Comparison of ENCODE assay signal across 12 cellular contexts in the genomic region with DNA sequence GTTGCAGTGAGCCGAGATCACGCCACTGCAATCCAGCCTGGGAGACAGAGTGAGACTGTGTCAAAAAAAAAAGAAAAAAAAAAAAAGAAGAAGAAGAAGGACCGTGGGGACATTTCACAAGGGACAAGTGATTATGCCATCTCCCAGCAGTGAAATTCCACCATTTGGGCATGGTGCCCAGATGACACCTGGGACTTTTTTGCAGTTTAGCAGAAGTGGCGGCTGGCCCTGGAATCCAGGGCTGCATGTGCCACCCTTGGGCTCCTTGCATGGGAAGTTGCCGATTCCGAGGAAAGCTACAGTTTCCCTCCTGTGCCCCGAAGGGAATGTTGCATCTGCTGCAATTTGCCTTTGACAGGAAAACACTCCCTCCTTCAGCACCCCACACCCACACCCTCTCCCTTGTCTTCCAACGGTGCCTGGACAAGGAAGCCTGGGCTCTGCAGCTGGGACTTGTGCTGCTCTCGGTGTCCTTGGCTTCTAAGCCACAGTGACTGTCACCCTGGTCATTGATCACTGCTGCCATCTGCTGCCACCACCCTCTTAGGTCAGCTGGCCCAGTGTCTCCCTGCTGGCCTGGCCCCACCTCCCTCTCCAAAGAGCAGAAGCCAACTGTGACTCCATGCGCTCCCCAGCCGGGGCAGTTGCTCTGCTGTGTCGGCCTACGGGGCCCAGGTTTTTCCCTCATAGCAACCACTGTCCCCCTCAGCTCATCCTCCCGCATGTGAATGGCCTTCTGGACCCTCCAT. TPM values are rescaled to one million over a fixed set of nuclear protein-coding genes. Genes with fewer than 3 reads are reported as not detected.
DNase-seq lines count a peak whose midpoint lies in the region; ATAC-seq and TF ChIP-seq lines count a peak whose summit lies in the region.
"Had no signal": no experiment of that assay in that cellular context is flagged by ENCODE, and none has a peak within 500 bp of the region (broad histone marks: within the 10 kb centered on the region; RNA-seq: fewer than 3 reads in every experiment).

No MANE protein-coding gene starts in this region.

- no peak overlapping the region for H3K27ac Mint-ChIP-seq in CD8-positive, alpha-beta memory T cell
- H3K27ac Mint-ChIP-seq: activated T-helper 1 cell treated with anti-CD3 and anti-CD28 coated beads, Interleukin-12 subunit alpha, Interleukin-12 subunit beta, Interleukin-2, Interleukin-4 antibody, amounts not matched to agents 30 ng/mL and 10 ng/mL and 1 ng/mL, durations not matched to agents 14 hours and 24 hours and 36 hours had no signal

- no peaks in the 10 kb centered on the region for H3K79me2 ChIP-seq in PC-3 (ENCODE audit: low read length)

- no peaks in the 10 kb centered on the region for H3K9me2 ChIP-seq in PC-3 (replicated peaks; ENCODE audit: low read length)

- no TSS peak for BruUV-seq in PC-3 (replicated peaks; lab: Mats Ljungman, UMichigan)

- no peak overlapping the region for H3K4me3 ChIP-seq in PC-3 (ENCODE audit: low read length)
- no peak overlapping the region for H3K4me3 ChIP-seq in CD8-positive, alpha-beta memory T cell (ENCODE audit: low read length)

- H3K36me3 ChIP-seq in PC-3 (ENCODE audit: low read depth, low read length): no peaks in the 10 kb centered on the region
- H3K36me3 ChIP-seq in CD8-positive, alpha-beta memory T cell (ENCODE audit: insufficient read depth, low read length): no peaks in the 10 kb centered on the region

- peak; percentile 8 for DNase-seq in Daoy (ENCODE audit: low read depth)
- no peak for DNase-seq in PC-3
- DNase-seq in globus pallidus (ENCODE audit: low spot score): peak; percentile 11
- peak; percentile 7 for DNase-seq in renal cortical epithelial cell (ENCODE audit: low read depth)
- DNase-seq in CD8-positive, alpha-beta memory T cell: no peak
- DNase-seq in NCI-H1694 treated with DMSO at 0.1 percent for 48 hours (lab: John Stamatoyannopoulos, UW): no peak
- no peak for DNase-seq in posterior vena cava (ENCODE audit: low spot score)
- DNase-seq: cerebellar nuclear complex; stimulated activated CD4-positive, alpha-beta T cell treated with anti-CD3 and anti-CD28 coated beads, Interleukin-2, amount 100 ng/mL, for 48 hours had no signal

- no peaks in the 10 kb centered on the region for H3K4me1 Mint-ChIP-seq in CD8-positive, alpha-beta memory T cell

- 0 out of 2 replicates have a peak, but pooled peaks have one; percentile 21 for TF ChIP-seq CTCF in PC-3 (conservative IDR thresholded peaks at IDR 0.05; ENCODE audit: low read depth, low read length)

- H3F3A ChIP-seq in PC-3 (ENCODE audit: low read length, unreplicated experiment): no peaks in the 10 kb centered on the region

- POLR2A ChIA-PET in PC-3 (lab: Charles Lee; ENCODE audit: unreplicated experiment): no interaction called here
- POLR2A ChIA-PET in CD8-positive, alpha-beta memory T cell (lab: Charles Lee): no interaction called here

- CTCF ChIA-PET in PC-3 (lab: Charles Lee): no interaction called here
- CTCF ChIA-PET in CD8-positive, alpha-beta memory T cell (lab: Charles Lee): no interaction called here

- no peak overlapping the region for H3K9ac ChIP-seq in PC-3 (ENCODE audit: low read length)

- H3K4me3 Mint-ChIP-seq in CD8-positive, alpha-beta memory T cell: no peak overlapping the region
- H3K4me3 Mint-ChIP-seq: activated T-helper 1 cell treated with anti-CD3 and anti-CD28 coated beads, Interleukin-12 subunit alpha, Interleukin-12 subunit beta, Interleukin-2, Interleukin-4 antibody, amounts not matched to agents 30 ng/mL and 10 ng/mL and 1 ng/mL, durations not matched to agents 14 hours and 24 hours and 36 hours had no signal

- H4K20me1 ChIP-seq in PC-3 (ENCODE audit: low read length): no peaks in the 10 kb centered on the region

- no peaks in the 10 kb centered on the region for H3K9me3 ChIP-seq in PC-3 (ENCODE audit: low read length)
- no peaks in the 10 kb centered on the region for H3K9me3 ChIP-seq in CD8-positive, alpha-beta memory T cell (ENCODE audit: low read length)

- no peak overlapping the region for H3K4me2 ChIP-seq in PC-3 (ENCODE audit: low read length)

- H3K27me3 Mint-ChIP-seq in CD8-positive, alpha-beta memory T cell: peaks cover 0 to 3% of the 10 kb centered on the region in 2 donors

- ATAC-seq in PC-3 (peak; percentile 36), HG03175 (IDR thresholded peaks at IDR 0.05; ENCODE audit: unreplicated experiment) (no peak)

- H3K36me3 Mint-ChIP-seq in CD8-positive, alpha-beta memory T cell: no peaks in the 10 kb centered on the region

- H3K4me1 ChIP-seq in PC-3 (ENCODE audit: insufficient read depth, low read length): no peaks in the 10 kb centered on the region
- H3K4me1 ChIP-seq in CD8-positive, alpha-beta memory T cell (ENCODE audit: insufficient read depth, low read length): no peaks in the 10 kb centered on the region

- H2AFZ ChIP-seq in PC-3 (ENCODE audit: low read length): no peak overlapping the region

- peaks cover 55% of the 10 kb centered on the region for H3K27me3 ChIP-seq in PC-3 (ENCODE audit: low read length)
- no peaks in the 10 kb centered on the region for H3K27me3 ChIP-seq in CD8-positive, alpha-beta memory T cell (ENCODE audit: insufficient read depth, low read length, poor library complexity, severe bottlenecking)

- H3K9me3 Mint-ChIP-seq in CD8-positive, alpha-beta memory T cell: peaks cover 0 to 5% (median 0%) of the 10 kb centered on the region in 5 donors
- H3K9me3 Mint-ChIP-seq: activated T-helper 1 cell treated with anti-CD3 and anti-CD28 coated beads, Interleukin-12 subunit alpha, Interleukin-12 subunit beta, Interleukin-2, Interleukin-4 antibody, amounts not matched to agents 30 ng/mL and 10 ng/mL and 1 ng/mL, durations not matched to agents 14 hours and 24 hours and 36 hours had no signal

- intact Hi-C loops in PC-3 (cut with micrococcal nuclease): no loop called here
- intact Hi-C loops in posterior vena cava (cut with DNase I): loop anchor here (5.0 to 10.0 kb wide), 2 partner anchors 140 to 252 kb away; no protein-coding TSS in a partner anchor

- H3K27ac ChIP-seq in PC-3 (ENCODE audit: low read length): no peak overlapping the region
- no peak overlapping the region for H3K27ac ChIP-seq in CD8-positive, alpha-beta memory T cell (ENCODE audit: low read depth, low read length)

RNA-seq across cellular contexts. Expression of a gene that starts 56.4 kb away (rescaled TPM):
- total RNA-seq in Daoy (2014; rRNA removed; shearing (Covaris generic)): not detected in 2 replicates
- total RNA-seq in PC-3 (2014; rRNA removed) (not detected in 2 replicates), renal cortical epithelial cell (not detected in 2 replicates), posterior vena cava (not detected)
- not detected for total RNA-seq in CD8-positive, alpha-beta memory T cell
- not detected for polyA plus RNA-seq in CD8-positive, alpha-beta memory T cell
- total RNA-seq: activated T-helper 1 cell treated with anti-CD3 and anti-CD28 coated beads, Interleukin-12 subunit alpha, Interleukin-12 subunit beta, Interleukin-2, Interleukin-4 antibody, amounts not matched to agents 30 ng/mL and 10 ng/mL and 1 ng/mL, durations not matched to agents 14 hours and 24 hours and 36 hours; LHCN-M2 had no signal

RNA-seq across cellular contexts. Expression of a gene that starts 56.9 kb away (rescaled TPM):
- 2.6 and 4.4 TPM in 2 replicates for total RNA-seq in Daoy (2014; rRNA removed; shearing (Covaris generic))
- not detected in 2 replicates for total RNA-seq in PC-3 (2014; rRNA removed)
- total RNA-seq in renal cortical epithelial cell: 2.3 and 4.3 TPM in 2 replicates
- total RNA-seq in CD8-positive, alpha-beta memory T cell: not detected
- polyA plus RNA-seq in CD8-positive, alpha-beta memory T cell: not detected
- 1 to 10 TPM; 1.8 to 4.0 TPM for total RNA-seq in posterior vena cava
- total RNA-seq: activated T-helper 1 cell treated with anti-CD3 and anti-CD28 coated beads, Interleukin-12 subunit alpha, Interleukin-12 subunit beta, Interleukin-2, Interleukin-4 antibody, amounts not matched to agents 30 ng/mL and 10 ng/mL and 1 ng/mL, durations not matched to agents 14 hours and 24 hours and 36 hours had no signal

Comparison
In these comparisons a context has a peak if more than half of its experiments do, and no peak if none do; other contexts are left out.
1. DNase-seq: peak in Daoy (single experiment), globus pallidus (single experiment) and renal cortical epithelial cell (single experiment); none in PC-3 (single experiment), CD8-positive, alpha-beta memory T cell (0 of 5), NCI-H1694 treated with DMSO at 0.1 percent for 48 hours (single experiment) and posterior vena cava (single experiment).